17 cellular contexts compared by ENCODE assay signal in genomic region chr4:12138478-12138877, GRCh38.
DNase-seq lines count a peak whose midpoint lies in the region; ATAC-seq, FAIRE-seq and TF ChIP-seq lines count a peak whose summit lies in the region.
"Had no signal": no experiment of that assay in that cellular context is flagged by ENCODE, and none has a peak within 500 bp of the region (broad histone marks: within the 10 kb centered on the region; RNA-seq: fewer than 3 reads in every experiment).

No MANE protein-coding gene starts in this region.

- H3K36me3 ChIP-seq in GM12878 (ENCODE audit: control insufficient read depth in 2 of 2, insufficient read depth in 2 of 2, low read length in 1 of 2) = no peaks in the 10 kb centered on the region

- CTCF ChIA-PET in GM12878 (lab: Yijun Ruan, JAX) = interaction anchor here (1.0 kb wide), 1 partner anchor 80 kb away, joined by 3 read pairs; no protein-coding TSS in a partner anchor

- no peak for TF ChIP-seq RAD21 in GM12878 (IDR thresholded peaks at IDR 0.05; ENCODE audit: insufficient read depth, low read depth, low read length)

- in situ Hi-C loops in GM12878 (cut with MboI) = no loop called here

- no peak overlapping the region for H3K9ac ChIP-seq in GM12878 (ENCODE audit: control insufficient read depth, insufficient read depth, low read length)

- RAD21 ChIA-PET in GM12878 (lab: Charles Lee; ENCODE audit: unreplicated experiment) = no interaction called here

- no peak for FAIRE-seq in GM12878 (lab: Jason Lieb, UNC)
- FAIRE-seq: A204.1, G401.6, K562 had no signal

- TF ChIP-seq EP300 in GM12878 (IDR thresholded peaks at IDR 0.05; ENCODE audit: borderline replicate concordance in 1 of 2, control insufficient read depth in 1 of 2, low read depth in 2 of 2, low read length in 2 of 2) = no peak

- no TSS peak for BruUV-seq in GM12878 (replicated peaks; lab: Mats Ljungman, UMichigan)

- 0% methylated on average over 1 of the region's 1 CpG for WGBS in GM12878 (ENCODE audit: insufficient coverage, insufficient replicate concordance, low lambda C conversion rate, missing lambda C conversion rate)

- H2AFZ ChIP-seq in GM12878 (ENCODE audit: control insufficient read depth, low read depth, low read length) = no peak overlapping the region

- SMC1A ChIA-PET in GM12878 (lab: Charles Lee; ENCODE audit: uncharacterized antibody, unreplicated experiment) = no interaction called here

- no peak overlapping the region for H3K27ac ChIP-seq in GM12878 (ENCODE audit: control insufficient read depth, insufficient read depth)

- no peaks in the 10 kb centered on the region for H3K27me3 ChIP-seq in GM12878 (replicated peaks in 1 of 2; ENCODE audit: control insufficient read depth in 2 of 2, insufficient read depth in 2 of 2, low read length in 1 of 2)

- no peak overlapping the region for H3K4me2 ChIP-seq in GM12878 (ENCODE audit: control insufficient read depth, insufficient read depth)

- peak; percentile 47 for ATAC-seq in GM18868 (IDR thresholded peaks at IDR 0.05; ENCODE audit: unreplicated experiment)
- ATAC-seq in HG03342 (IDR thresholded peaks at IDR 0.05; ENCODE audit: unreplicated experiment) = peak; percentile 58
- ATAC-seq in GM12878 = no peak
- no peak for ATAC-seq in HG02678 (IDR thresholded peaks at IDR 0.05; ENCODE audit: unreplicated experiment)
- ATAC-seq: K562 had no signal

- POLR2A ChIA-PET in GM12878 (lab: Charles Lee) = no interaction called here

- H3K4me1 ChIP-seq in GM12878 (ENCODE audit: control insufficient read depth, insufficient read depth, low read length) = no peaks in the 10 kb centered on the region

- H4K20me1 ChIP-seq in GM12878 (ENCODE audit: control insufficient read depth, insufficient read depth) = no peaks in the 10 kb centered on the region

- no peak for TF ChIP-seq POLR2A in GM12878 (IDR thresholded peaks at IDR 0.05; ENCODE audit: low read depth, low read length)

- no peak for TF ChIP-seq CTCF in GM12878 (IDR thresholded peaks at IDR 0.05 in 2 of 3, conservative IDR thresholded peaks at IDR 0.05 in 1 of 3; ENCODE audit: control insufficient read depth in 2 of 3, extremely low read depth in 1 of 3, insufficient read depth in 1 of 3, low read depth in 3 of 3, low read length in 3 of 3)

- no peaks in the 10 kb centered on the region for H3K79me2 ChIP-seq in GM12878 (ENCODE audit: control insufficient read depth, insufficient read depth, low read length)

- peak; percentile 17 for DNase-seq in NOMO-1 treated with DMSO at 0.1 percent for 48 hours (lab: John Stamatoyannopoulos, UW; ENCODE audit: unreplicated experiment)
- no peak for DNase-seq in GM12878 (ENCODE audit: low read depth, low spot score)
- no peak for DNase-seq in NCI-H1930 (lab: John Stamatoyannopoulos, UW)
- no peak for DNase-seq in T-helper 1 cell
- no peak for DNase-seq in GM19238 (ENCODE audit: insufficient read length, low spot score)
- DNase-seq: C1 segment of cervical spinal cord; CD4-positive, alpha-beta memory T cell; DMS79 treated with DMSO at 0.1 percent for 48 hours; EL; GOT3; H9 had no signal

- intact Hi-C loops in GM12878 (cut with micrococcal nuclease; ENCODE audit: unreplicated experiment) = no loop called here

- H3K9me3 ChIP-seq in GM12878 (replicated peaks; ENCODE audit: control insufficient read depth, insufficient read depth, low read length) = no peaks in the 10 kb centered on the region

- H3K4me3 ChIP-seq in GM12878 = no peak overlapping the region
- H3K4me3 ChIP-seq: K562 had no signal

TF ChIP-seq in GM12878, 131 proteins besides CTCF, POLR2A, EP300 and RAD21:
- TF ChIP-seq ESRRA (IDR thresholded peaks at IDR 0.05; ENCODE audit: low read length) = no peak
- no peak for TF ChIP-seq CREB1 (IDR thresholded peaks at IDR 0.05; ENCODE audit: low read depth)
- no peak for TF ChIP-seq SMAD5 (IDR thresholded peaks at IDR 0.05; ENCODE audit: low read depth)
- TF ChIP-seq RAD51 (IDR thresholded peaks at IDR 0.05) = no peak
- TF ChIP-seq BMI1 (IDR thresholded peaks at IDR 0.05; ENCODE audit: borderline replicate concordance) = no peak
- TF ChIP-seq GABPA (IDR thresholded peaks at IDR 0.05; ENCODE audit: low read depth) = no peak
- no peak for TF ChIP-seq PBX3 (IDR thresholded peaks at IDR 0.05; ENCODE audit: insufficient replicate concordance, low read depth, low read length)
- TF ChIP-seq, protein P1, sequence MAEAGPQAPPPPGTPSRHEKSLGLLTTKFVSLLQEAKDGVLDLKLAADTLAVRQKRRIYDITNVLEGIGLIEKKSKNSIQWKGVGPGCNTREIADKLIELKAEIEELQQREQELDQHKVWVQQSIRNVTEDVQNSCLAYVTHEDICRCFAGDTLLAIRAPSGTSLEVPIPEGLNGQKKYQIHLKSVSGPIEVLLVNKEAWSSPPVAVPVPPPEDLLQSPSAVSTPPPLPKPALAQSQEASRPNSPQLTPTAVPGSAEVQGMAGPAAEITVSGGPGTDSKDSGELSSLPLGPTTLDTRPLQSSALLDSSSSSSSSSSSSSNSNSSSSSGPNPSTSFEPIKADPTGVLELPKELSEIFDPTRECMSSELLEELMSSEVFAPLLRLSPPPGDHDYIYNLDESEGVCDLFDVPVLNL (IDR thresholded peaks at IDR 0.05; ENCODE audit: low read depth, low read length) = no peak
- no peak for TF ChIP-seq ZBTB40 (IDR thresholded peaks at IDR 0.05; ENCODE audit: borderline replicate concordance)
- TF ChIP-seq STAT1 (conservative IDR thresholded peaks at IDR 0.05) = no peak
- TF ChIP-seq MTA2 (IDR thresholded peaks at IDR 0.05; ENCODE audit: low read depth) = 0 out of 2 replicates have a peak, but pooled peaks have one; percentile 10
- no peak for TF ChIP-seq PML (IDR thresholded peaks at IDR 0.05; ENCODE audit: low read length)
- TF ChIP-seq NFXL1 (IDR thresholded peaks at IDR 0.05; ENCODE audit: borderline replicate concordance) = no peak
- peak; percentile 62; the same call in 1 of the 2 replicates for TF ChIP-seq SPI1 (IDR thresholded peaks at IDR 0.05; ENCODE audit: borderline replicate concordance, insufficient read depth, low read depth, low read length)
- no peak for TF ChIP-seq EGR1 (IDR thresholded peaks at IDR 0.05; ENCODE audit: borderline replicate concordance in 1 of 2, low read depth in 2 of 2, low read length in 2 of 2)
- no peak for TF ChIP-seq POU2F2 (IDR thresholded peaks at IDR 0.05; ENCODE audit: borderline replicate concordance, low read depth, low read length)
- TF ChIP-seq TARDBP (IDR thresholded peaks at IDR 0.05; ENCODE audit: borderline replicate concordance) = no peak
TF ChIP-seq in GM12878: peak in this region for 2.

Comparison
In these comparisons a context has a peak if more than half of its experiments do, and no peak if none do; other contexts are left out.
1. ATAC-seq: peak in GM18868 (single experiment) and HG03342 (single experiment); none in GM12878 (single experiment) and HG02678 (single experiment).